8 cellular contexts compared by ENCODE assay signal in the genomic region with DNA sequence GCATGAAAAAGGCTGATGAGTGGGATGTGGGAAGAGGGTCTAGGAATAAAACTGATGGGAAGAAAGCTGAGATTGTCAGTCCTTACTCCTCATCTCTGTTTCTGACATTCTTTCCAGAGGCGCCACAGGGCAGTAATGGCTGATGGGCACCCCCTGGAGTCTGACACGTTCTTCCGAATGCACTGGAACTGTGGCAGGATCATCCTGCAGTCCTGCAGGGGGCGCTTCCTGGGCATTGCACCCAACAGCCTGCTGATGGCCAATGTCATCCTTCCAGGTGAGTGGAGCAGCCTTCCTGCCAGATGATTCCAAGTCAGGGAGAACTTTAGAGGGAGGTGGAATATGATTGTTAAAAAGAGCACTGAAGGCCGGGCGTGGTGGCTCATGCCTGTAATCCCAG. TPM values are rescaled to one million over a fixed set of nuclear protein-coding genes. Genes with fewer than 3 reads are reported as not detected.
DNase-seq lines count a peak whose midpoint lies in the region; TF ChIP-seq lines count a peak whose summit lies in the region.
"Had no signal": no experiment of that assay in that cellular context is flagged by ENCODE, and none has a peak within 500 bp of the region (broad histone marks: within the 10 kb centered on the region; RNA-seq: fewer than 3 reads in every experiment).

No MANE protein-coding gene starts in this region.

- H3K4me1 Mint-ChIP-seq in HFFc6 (ENCODE audit: low read depth) (no peaks in the 10 kb centered on the region), endothelial cell (ENCODE audit: unreplicated experiment) (no peaks in the 10 kb centered on the region)
- no peaks in the 10 kb centered on the region for H3K4me1 Mint-ChIP-seq in activated T-helper 2 cell treated with anti-CD3 and anti-CD28 coated beads, Interferon-gamma antibody, Interleukin-2, Interleukin-4, amounts not matched to agents 10 μg/mL and 5 μg/mL and 100 μg/mL, durations not matched to agents 14 hours and 24 hours and 36 hours (ENCODE audit: low read depth)

- H3K4me2 ChIP-seq in mesenchymal stem cell (ENCODE audit: low read length, poor library complexity, severe bottlenecking) = no peak overlapping the region

- H3K9me3 Mint-ChIP-seq in HFFc6 (no peaks in the 10 kb centered on the region), endothelial cell (ENCODE audit: unreplicated experiment) (no peaks in the 10 kb centered on the region)
- H3K9me3 Mint-ChIP-seq in activated T-helper 2 cell treated with anti-CD3 and anti-CD28 coated beads, Interferon-gamma antibody, Interleukin-2, Interleukin-4, amounts not matched to agents 10 μg/mL and 5 μg/mL and 100 μg/mL, durations not matched to agents 14 hours and 24 hours and 36 hours = no peaks in the 10 kb centered on the region

- no peak overlapping the region for H4K91ac ChIP-seq in mesenchymal stem cell (ENCODE audit: low read length)

- H3K27me3 Mint-ChIP-seq in HFFc6 (ENCODE audit: insufficient read depth) = peaks cover 20% of the 10 kb centered on the region; the same call in 1 of the 2 replicates
- H3K27me3 Mint-ChIP-seq in endothelial cell (ENCODE audit: unreplicated experiment) = peaks cover 6% of the 10 kb centered on the region
- peaks cover 4% of the 10 kb centered on the region for H3K27me3 Mint-ChIP-seq in activated T-helper 2 cell treated with anti-CD3 and anti-CD28 coated beads, Interferon-gamma antibody, Interleukin-2, Interleukin-4, amounts not matched to agents 10 μg/mL and 5 μg/mL and 100 μg/mL, durations not matched to agents 14 hours and 24 hours and 36 hours (ENCODE audit: low read depth)

- peak; percentile 80 for TF ChIP-seq CTCF in C4-2B (conservative IDR thresholded peaks at IDR 0.05)
- TF ChIP-seq CTCF in HFFc6 (IDR thresholded peaks at IDR 0.05) = peak; percentile 71
- peak; percentile 57 for TF ChIP-seq CTCF in endothelial cell (IDR thresholded peaks at IDR 0.05; ENCODE audit: unreplicated experiment)

- H3K36me3 Mint-ChIP-seq in HFFc6 (ENCODE audit: low read depth) = no peaks in the 10 kb centered on the region
- peaks cover 9% of the 10 kb centered on the region for H3K36me3 Mint-ChIP-seq in endothelial cell (ENCODE audit: low read depth, unreplicated experiment)
- H3K36me3 Mint-ChIP-seq in activated T-helper 2 cell treated with anti-CD3 and anti-CD28 coated beads, Interferon-gamma antibody, Interleukin-2, Interleukin-4, amounts not matched to agents 10 μg/mL and 5 μg/mL and 100 μg/mL, durations not matched to agents 14 hours and 24 hours and 36 hours (ENCODE audit: low read depth) = no peaks in the 10 kb centered on the region

- peaks cover 12 to 20% of the 10 kb centered on the region in 2 experiments for H3K27me3 ChIP-seq in mesenchymal stem cell (ENCODE audit: control insufficient read depth in 1 of 2, insufficient read depth in 1 of 2, low read length in 2 of 2)

- H3K9ac ChIP-seq in mesenchymal stem cell (ENCODE audit: low read length) = no peak overlapping the region

- no peak overlapping the region for H2AFZ ChIP-seq in mesenchymal stem cell (ENCODE audit: low read depth, low read length)

- no peak overlapping the region for H2BK120ac ChIP-seq in mesenchymal stem cell (ENCODE audit: low read depth, low read length)

- H2AK5ac ChIP-seq in mesenchymal stem cell (ENCODE audit: low read length, severe bottlenecking) = no peak overlapping the region

- H4K8ac ChIP-seq in mesenchymal stem cell (ENCODE audit: low read length) = no peak overlapping the region

- 60% methylated on average over 6 of the region's 6 CpGs for WGBS in mesenchymal stem cell

- no peak overlapping the region for H2BK5ac ChIP-seq in mesenchymal stem cell (ENCODE audit: low read depth, low read length, poor library complexity, severe bottlenecking)

- H3K4me3 Mint-ChIP-seq in HFFc6 = no peak overlapping the region
- no peak overlapping the region for H3K4me3 Mint-ChIP-seq in endothelial cell (ENCODE audit: unreplicated experiment)
- no peak overlapping the region for H3K4me3 Mint-ChIP-seq in activated T-helper 2 cell treated with anti-CD3 and anti-CD28 coated beads, Interferon-gamma antibody, Interleukin-2, Interleukin-4, amounts not matched to agents 10 μg/mL and 5 μg/mL and 100 μg/mL, durations not matched to agents 14 hours and 24 hours and 36 hours (ENCODE audit: low read depth)

- H3K14ac ChIP-seq in mesenchymal stem cell (ENCODE audit: low read length in 2 of 2) = no peak overlapping the region

- H3K23ac ChIP-seq in mesenchymal stem cell (ENCODE audit: low read length in 2 of 2) = no peak overlapping the region

- no peaks in the 10 kb centered on the region for H3K79me1 ChIP-seq in mesenchymal stem cell (replicated peaks; ENCODE audit: low read length, poor library complexity, severe bottlenecking)

- H3K27ac Mint-ChIP-seq in HFFc6 = no peak overlapping the region
- no peak overlapping the region for H3K27ac Mint-ChIP-seq in endothelial cell (ENCODE audit: unreplicated experiment)
- no peak overlapping the region for H3K27ac Mint-ChIP-seq in activated T-helper 2 cell treated with anti-CD3 and anti-CD28 coated beads, Interferon-gamma antibody, Interleukin-2, Interleukin-4, amounts not matched to agents 10 μg/mL and 5 μg/mL and 100 μg/mL, durations not matched to agents 14 hours and 24 hours and 36 hours

- H3K4me3 ChIP-seq in mesenchymal stem cell (ENCODE audit: insufficient read depth in 1 of 2, low read depth in 1 of 2, low read length in 2 of 2) = no peak overlapping the region

- H3K9me3 ChIP-seq in mesenchymal stem cell (ENCODE audit: control insufficient read depth, low read length) = no peaks in the 10 kb centered on the region

- intact Hi-C loops in activated T-helper 2 cell treated with anti-CD3 and anti-CD28 coated beads, Interferon-gamma antibody, Interleukin-2, Interleukin-4, amounts not matched to agents 10 μg/mL and 5 μg/mL and 100 μg/mL, durations not matched to agents 14 hours and 24 hours and 36 hours (cut with micrococcal nuclease) = no loop called here

- H3K18ac ChIP-seq in mesenchymal stem cell (ENCODE audit: low read depth in 1 of 2, low read length in 2 of 2) = no peak overlapping the region

- H3K4me1 ChIP-seq in mesenchymal stem cell (ENCODE audit: control insufficient read depth, insufficient read depth, low read depth, low read length) = no peaks in the 10 kb centered on the region

- no peak overlapping the region for H2BK12ac ChIP-seq in mesenchymal stem cell (ENCODE audit: low read length in 2 of 2)

- H3K27ac ChIP-seq in C4-2B (no peak overlapping the region), mesenchymal stem cell (ENCODE audit: low read length, poor library complexity, severe bottlenecking) (no peak overlapping the region)

- H3K4ac ChIP-seq in mesenchymal stem cell (ENCODE audit: low read depth in 1 of 2, low read length in 2 of 2) = no peak overlapping the region

- DNase-seq in HFFc6 = peak; percentile 12
- DNase-seq in endothelial cell (ENCODE audit: low spot score) = peak; percentile 49
- no peak for DNase-seq in activated T-helper 2 cell treated with anti-CD3 and anti-CD28 coated beads, Interferon-gamma antibody, Interleukin-2, Interleukin-4, amounts not matched to agents 10 μg/mL and 5 μg/mL and 100 μg/mL, durations not matched to agents 14 hours and 24 hours and 36 hours (ENCODE audit: low spot score)
- DNase-seq in mesenchymal stem cell = no peak
- no peak for DNase-seq in Ammon's horn (ENCODE audit: low spot score)
- DNase-seq: activated effector memory CD4-positive, alpha-beta T cell treated with Interleukin-2 at 50 U/mL for 16 hours; stimulated activated CD4-positive, alpha-beta T cell treated with anti-CD3 and anti-CD28 coated beads, Interleukin-4, amount 100 ng/mL, for 4 hours had no signal

- H2BK15ac ChIP-seq in mesenchymal stem cell (ENCODE audit: low read depth, poor library complexity, severe bottlenecking) = no peak overlapping the region

- H3K36me3 ChIP-seq in mesenchymal stem cell (ENCODE audit: control insufficient read depth in 1 of 2, insufficient read depth in 2 of 2, low read depth in 1 of 2, low read length in 2 of 2) = peaks cover 0 to 4% of the 10 kb centered on the region in 2 experiments

RNA-seq across cellular contexts. Expression of gene FSCN3, which starts 4.8 kb away (rescaled TPM):
- under 1 TPM in 1 of 6 experiments, not detected in 5; 0.07 TPM for total RNA-seq in HFFc6 (2021; fragmentation: NEBNext Ultra II Directional; extraction: Animal tissue kit (Norgen Biotek cat#: 25700))
- 1.5 TPM for total RNA-seq in endothelial cell (ENCODE audit: unreplicated experiment)
- total RNA-seq in activated T-helper 2 cell treated with anti-CD3 and anti-CD28 coated beads, Interferon-gamma antibody, Interleukin-2, Interleukin-4, amounts not matched to agents 10 μg/mL and 5 μg/mL and 100 μg/mL, durations not matched to agents 14 hours and 24 hours and 36 hours = 0.99 and 1.4 TPM in 2 replicates
- 0.80 TPM for polyA plus RNA-seq in mesenchymal stem cell (2013, experiment 1 of 2)
- polyA plus RNA-seq in mesenchymal stem cell (2013, experiment 2 of 2) = 1.0 TPM

RNA-seq across cellular contexts. Expression of gene ARF5, which starts 10.1 kb away (rescaled TPM):
- total RNA-seq in HFFc6 (2021; fragmentation: NEBNext Ultra II Directional; extraction: Animal tissue kit (Norgen Biotek cat#: 25700)) = 100 to 1,000 TPM in 4 of 6 experiments, 10 to 100 TPM in 2; 98.3 to 122 (median 110) TPM
- total RNA-seq in endothelial cell (ENCODE audit: unreplicated experiment) = 354 TPM
- 133 TPM in 2 replicates for total RNA-seq in activated T-helper 2 cell treated with anti-CD3 and anti-CD28 coated beads, Interferon-gamma antibody, Interleukin-2, Interleukin-4, amounts not matched to agents 10 μg/mL and 5 μg/mL and 100 μg/mL, durations not matched to agents 14 hours and 24 hours and 36 hours
- 88.9 TPM for polyA plus RNA-seq in mesenchymal stem cell (2013, experiment 1 of 2)
- polyA plus RNA-seq in mesenchymal stem cell (2013, experiment 2 of 2) = 83.2 TPM

RNA-seq across cellular contexts. Expression of gene GCC1, which starts 12.9 kb away (rescaled TPM):
- total RNA-seq in HFFc6 (2021; fragmentation: NEBNext Ultra II Directional; extraction: Animal tissue kit (Norgen Biotek cat#: 25700)) = 10 to 100 TPM; 14.8 to 17.1 (median 16.1) TPM
- 21.8 TPM for total RNA-seq in endothelial cell (ENCODE audit: unreplicated experiment)
- total RNA-seq in activated T-helper 2 cell treated with anti-CD3 and anti-CD28 coated beads, Interferon-gamma antibody, Interleukin-2, Interleukin-4, amounts not matched to agents 10 μg/mL and 5 μg/mL and 100 μg/mL, durations not matched to agents 14 hours and 24 hours and 36 hours = 14.4 and 15.1 TPM in 2 replicates
- polyA plus RNA-seq in mesenchymal stem cell (2013, experiment 1 of 2) = 7.7 TPM
- polyA plus RNA-seq in mesenchymal stem cell (2013, experiment 2 of 2) = 7.9 TPM

RNA-seq across cellular contexts. Expression of gene PAX4, which starts 19.6 kb away (rescaled TPM):
- total RNA-seq in HFFc6 (2021; fragmentation: NEBNext Ultra II Directional; extraction: Animal tissue kit (Norgen Biotek cat#: 25700)) = not detected
- 0.33 TPM for total RNA-seq in endothelial cell (ENCODE audit: unreplicated experiment)
- not detected in 2 replicates for total RNA-seq in activated T-helper 2 cell treated with anti-CD3 and anti-CD28 coated beads, Interferon-gamma antibody, Interleukin-2, Interleukin-4, amounts not matched to agents 10 μg/mL and 5 μg/mL and 100 μg/mL, durations not matched to agents 14 hours and 24 hours and 36 hours
- not detected for polyA plus RNA-seq in mesenchymal stem cell (2013, experiment 1 of 2)
- not detected for polyA plus RNA-seq in mesenchymal stem cell (2013, experiment 2 of 2)

RNA-seq across cellular contexts. Expression of gene SND1, which starts 53.7 kb away (rescaled TPM):
- total RNA-seq in HFFc6 (2021; fragmentation: NEBNext Ultra II Directional; extraction: Animal tissue kit (Norgen Biotek cat#: 25700)) = 100 to 1,000 TPM; 217 to 259 (median 247) TPM
- total RNA-seq in endothelial cell (ENCODE audit: unreplicated experiment) = 375 TPM
- total RNA-seq in activated T-helper 2 cell treated with anti-CD3 and anti-CD28 coated beads, Interferon-gamma antibody, Interleukin-2, Interleukin-4, amounts not matched to agents 10 μg/mL and 5 μg/mL and 100 μg/mL, durations not matched to agents 14 hours and 24 hours and 36 hours = 311 TPM in 2 replicates
- polyA plus RNA-seq in mesenchymal stem cell (2013, experiment 1 of 2) = 120 TPM
- polyA plus RNA-seq in mesenchymal stem cell (2013, experiment 2 of 2) = 115 TPM

Comparison
In these comparisons a context has a peak if more than half of its experiments do, and no peak if none do; other contexts are left out.
1. DNase-seq: peak in HFFc6 (single experiment) and endothelial cell (single experiment); none in activated T-helper 2 cell treated with anti-CD3 and anti-CD28 coated beads, Interferon-gamma antibody, Interleukin-2, Interleukin-4, amounts not matched to agents 10 μg/mL and 5 μg/mL and 100 μg/mL, durations not matched to agents 14 hours and 24 hours and 36 hours (single experiment), mesenchymal stem cell (single experiment) and Ammon's horn (single experiment).
2. Peak in every context shown above with its lines, with median percentiles within 50 percentile points of each other: CTCF ChIP-seq.